13 cellular contexts compared by ENCODE assay signal in the genomic region with DNA sequence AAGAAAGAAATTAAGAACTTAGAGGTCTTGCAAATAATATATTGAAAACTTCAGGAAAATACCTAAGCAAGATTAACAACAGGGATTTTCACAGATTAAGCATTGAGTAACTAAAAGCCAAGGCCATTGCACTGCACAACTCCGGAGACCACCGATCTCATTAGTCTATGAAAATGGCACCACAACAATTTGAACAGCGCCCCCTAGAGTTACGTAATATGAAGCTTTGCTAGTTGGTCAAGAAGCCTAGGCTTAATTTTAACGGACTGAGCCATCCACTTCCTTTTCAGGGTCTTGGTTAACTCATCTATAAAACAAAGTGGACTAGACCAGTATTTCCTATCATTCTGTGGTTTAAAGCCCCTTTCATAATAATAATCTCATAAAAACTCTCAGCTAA. TPM values are rescaled to one million over a fixed set of nuclear protein-coding genes. Genes with fewer than 3 reads are reported as not detected.
DNase-seq lines count a peak whose midpoint lies in the region; ATAC-seq, FAIRE-seq and TF ChIP-seq lines count a peak whose summit lies in the region.
"Had no signal": no experiment of that assay in that cellular context is flagged by ENCODE, and none has a peak within 500 bp of the region (broad histone marks: within the 10 kb centered on the region; RNA-seq: fewer than 3 reads in every experiment).

No MANE protein-coding gene starts in this region.

- BruUV-seq in K562 (replicated peaks; lab: Mats Ljungman, UMichigan), result no TSS peak

- H3K4me1 ChIP-seq in MM.1S (ENCODE audit: low read length) (no peaks in the 10 kb centered on the region), K562 (replicated peaks in 1 of 2; ENCODE audit: control insufficient read depth in 2 of 2, insufficient read depth in 2 of 2, low read length in 2 of 2) (peaks cover 0 to under 1% of the 10 kb centered on the region in 2 experiments; a peak in 2 of 5 replicates)
- H3K4me1 ChIP-seq: spleen had no signal

- peaks cover 9% of the 10 kb centered on the region for H3K4me1 Mint-ChIP-seq in neural crest cell
- H3K4me1 Mint-ChIP-seq: activated B cell treated with CpG ODN at 0.5 μM for 24 hours had no signal

- no peaks in the 10 kb centered on the region for H3K79me2 ChIP-seq in MM.1S (ENCODE audit: low read length)
- H3K79me2 ChIP-seq in K562 (ENCODE audit: control insufficient read depth, insufficient read depth, low read length), result no peaks in the 10 kb centered on the region

- H3K9me3 Mint-ChIP-seq in neural crest cell, result peaks cover 3% of the 10 kb centered on the region
- H3K9me3 Mint-ChIP-seq: activated B cell treated with CpG ODN at 0.5 μM for 24 hours had no signal

- H3K27ac ChIP-seq in MM.1S (ENCODE audit: low read length) (no peak overlapping the region), K562 (ENCODE audit: extremely low read depth, low read depth, low read length) (no peak overlapping the region)
- H3K27ac ChIP-seq: spleen had no signal

- H3K9me3 ChIP-seq in MM.1S (replicated peaks; ENCODE audit: insufficient read depth, low read length), result no peaks in the 10 kb centered on the region
- H3K9me3 ChIP-seq in K562 (replicated peaks; ENCODE audit: control insufficient read depth, insufficient read depth, low read depth, low read length), result no peaks in the 10 kb centered on the region
- H3K9me3 ChIP-seq: spleen had no signal

- in situ Hi-C loops in K562 (cut with MboI), result no loop called here

- no peak for TF ChIP-seq EP300 in K562 (IDR thresholded peaks at IDR 0.05; ENCODE audit: low read length)

- H4K20me1 ChIP-seq in MM.1S (ENCODE audit: insufficient read depth, low read length) (no peaks in the 10 kb centered on the region), K562 (replicated peaks; ENCODE audit: control insufficient read depth, insufficient read depth, low read length) (no peaks in the 10 kb centered on the region)

- no peak for TF ChIP-seq POLR2A in K562 (conservative IDR thresholded peaks at IDR 0.05)

- H3K4me3 ChIP-seq in MM.1S (ENCODE audit: low read length) (no peak overlapping the region), K562 (no peak overlapping the region)
- H3K4me3 ChIP-seq: spleen had no signal

- H3K9ac ChIP-seq in MM.1S (ENCODE audit: low read length) (no peak overlapping the region), K562 (ENCODE audit: insufficient read depth in 1 of 2, low read depth in 2 of 2, low read length in 2 of 2) (no peak overlapping the region)

- no peaks in the 10 kb centered on the region for H3K27me3 Mint-ChIP-seq in neural crest cell (ENCODE audit: low read depth)

- peak; percentile 82 for FAIRE-seq in K562 (lab: Jason Lieb, UNC)

- no peak overlapping the region for H3K4me3 Mint-ChIP-seq in neural crest cell
- H3K4me3 Mint-ChIP-seq: activated B cell treated with CpG ODN at 0.5 μM for 24 hours had no signal

- TF ChIP-seq CTCF in MM.1S (IDR thresholded peaks at IDR 0.05; ENCODE audit: low read length), result peak; percentile 44
- peak; percentile 44 to 66 (median 51) for TF ChIP-seq CTCF in K562 (IDR thresholded peaks at IDR 0.05 in 2 of 3, conservative IDR thresholded peaks at IDR 0.05 in 1 of 3; ENCODE audit: insufficient read depth in 2 of 3, low read depth in 1 of 3, low read length in 3 of 3)
- TF ChIP-seq CTCF in neural crest cell (conservative IDR thresholded peaks at IDR 0.05), result peak; percentile 49

- intact Hi-C loops in K562 (cut with micrococcal nuclease), result no loop called here

- TF ChIP-seq RAD21 in K562 (CRISPR knock-in tag; conservative IDR thresholded peaks at IDR 0.05 in 1 of 2, IDR thresholded peaks at IDR 0.05 in 1 of 2), result no peak; a peak in 1 of 4 replicates

- CTCF ChIA-PET in K562 (lab: Yijun Ruan, JAX; ENCODE audit: low intra/inter-chr PET ratio), result no interaction called here

- ATAC-seq in K562 (peak; percentile 77; the same call in 2 of the 3 replicates), HG03571 (IDR thresholded peaks at IDR 0.05; ENCODE audit: unreplicated experiment) (no peak)
- ATAC-seq: stimulated activated naive CD8-positive, alpha-beta T cell treated with anti-CD3 and anti-CD28 coated beads, Interleukin-15, Interleukin-2, amounts not matched to agents 100 U/mL and 50 U/mL, for 24 hours had no signal

- WGBS in K562 (ENCODE audit: insufficient coverage, low coverage, missing lambda C conversion rate), result 37% methylated on average over 5 of the region's 5 CpGs

- DNase-seq in NCI-H526 (lab: John Stamatoyannopoulos, UW) (peak; percentile 8 to 27), NCI-H526 treated with DMSO at 0.1 percent for 48 hours (lab: John Stamatoyannopoulos, UW) (no peak), MM.1S (no peak), K562 (ENCODE audit: extremely low read depth in 1 of 4, low spot score in 3 of 4) (peak; percentile 20 to 66 (median 28)), neural crest cell (ENCODE audit: low read depth, low spot score) (no peak), inferior parietal cortex (ENCODE audit: extremely low spot score) (no peak), Ammon's horn (ENCODE audit: low spot score) (no peak)
- DNase-seq: activated B cell treated with CpG ODN at 0.5 μM for 24 hours; NCI-H510A; spleen; stimulated activated naive CD8-positive, alpha-beta T cell treated with anti-CD3 and anti-CD28 coated beads, Interleukin-15, Interleukin-2, amounts not matched to agents 100 U/mL and 50 U/mL, for 24 hours had no signal

- H3K36me3 ChIP-seq in MM.1S (replicated peaks; ENCODE audit: insufficient read depth, low read length) (no peaks in the 10 kb centered on the region), K562 (ENCODE audit: control insufficient read depth, insufficient read depth, low read length) (no peaks in the 10 kb centered on the region)
- H3K36me3 ChIP-seq: spleen had no signal

- no peak overlapping the region for H3K27ac Mint-ChIP-seq in neural crest cell (ENCODE audit: unreplicated experiment)
- H3K27ac Mint-ChIP-seq: activated B cell treated with CpG ODN at 0.5 μM for 24 hours had no signal

- H3K4me2 ChIP-seq in MM.1S (ENCODE audit: low read depth, low read length) (no peak overlapping the region), K562 (ENCODE audit: insufficient read depth, low read length) (no peak overlapping the region)

- no peaks in the 10 kb centered on the region for H3K36me3 Mint-ChIP-seq in neural crest cell (ENCODE audit: low read depth)

- H2AFZ ChIP-seq in MM.1S (ENCODE audit: low read length) (no peak overlapping the region), K562 (ENCODE audit: low read depth, low read length) (0 out of 2 replicates have a peak overlapping the region, but pooled peaks have one; percentile 3)

- H3F3A ChIP-seq in MM.1S (ENCODE audit: insufficient read depth, low read length), result no peaks in the 10 kb centered on the region

- no peaks in the 10 kb centered on the region for H3K9me1 ChIP-seq in K562 (ENCODE audit: control insufficient read depth, insufficient read depth, low read length)

- no peaks in the 10 kb centered on the region for H3K27me3 ChIP-seq in MM.1S (replicated peaks; ENCODE audit: insufficient read depth, low read length)
- H3K27me3 ChIP-seq in K562 (ENCODE audit: control insufficient read depth in 2 of 2, insufficient read depth in 2 of 2, low read length in 2 of 2), result no peaks in the 10 kb centered on the region
- H3K27me3 ChIP-seq: spleen had no signal

- POLR2A ChIA-PET in K562 (lab: Yijun Ruan, JAX), result no interaction called here

- no peaks in the 10 kb centered on the region for H3K9me2 ChIP-seq in MM.1S (replicated peaks; ENCODE audit: insufficient read depth, low read length)

TF ChIP-seq in K562, 482 proteins besides CTCF, POLR2A, EP300 and RAD21 (continues in another document):
- TF ChIP-seq PPARD (CRISPR knock-in tag; IDR thresholded peaks at IDR 0.05) (no peak), CC2D1A (IDR thresholded peaks at IDR 0.05) (peak; percentile 33; the same call in 1 of the 2 replicates), PHF20 (IDR thresholded peaks at IDR 0.05; ENCODE audit: partially characterized antibody) (no peak)

RNA-seq across cellular contexts. Expression of gene TMEM212, which starts 24.8 kb away (rescaled TPM):
- not detected in 2 replicates for total RNA-seq in K562 (2011; cell fraction: chromatin; rRNA removed; ENCODE audit: low replicate concordance)
- total RNA-seq in K562 (2011; cell fraction: nucleolus; rRNA removed), result not detected in 2 replicates
- not detected in 2 replicates for total RNA-seq in K562 (2011; cell fraction: nucleoplasm; rRNA removed)
- total RNA-seq in K562 (2014; rRNA removed) (not detected in 2 replicates), K562 (2014; rRNA removed; fragmentation: Illumina TruSeq; extraction: Trizol) (not detected in 2 replicates), K562 (2015; rRNA removed; fragmentation: Illumina TruSeq; extraction: Trizol) (not detected in 2 replicates), K562 (2021) (not detected in 2 replicates), neural crest cell (not detected in 2 replicates)
- polyA plus RNA-seq in K562 (2011; rRNA removed) (not detected in 2 replicates), K562 (2014; fragmentation: Illumina TruSeq; extraction: Trizol) (not detected in 2 replicates), K562 (2014; fragmentation: Nextera tagmentation; extraction: Ambion mirVana) (not detected), K562 (2014; rRNA removed) (not detected in 2 replicates)
- not detected in 2 replicates for polyA plus RNA-seq in K562 (2011; cell fraction: cytosol; rRNA removed)
- polyA plus RNA-seq in K562 (2011; cell fraction: nucleus; rRNA removed), result not detected in 2 replicates
- not detected in 2 replicates for polyA plus RNA-seq in K562 (2012)
- polyA minus RNA-seq in K562 (2011; rRNA and poly(A)+ RNA removed), result not detected in 2 replicates
- not detected in 2 replicates for polyA minus RNA-seq in K562 (2011; cell fraction: cytosol; rRNA and poly(A)+ RNA removed)
- not detected in 2 replicates for polyA minus RNA-seq in K562 (2011; cell fraction: nucleus; rRNA and poly(A)+ RNA removed)
- total RNA-seq: activated B cell treated with CpG ODN at 0.5 μM for 24 hours, lung microvascular endothelial cell, spleen had no signal
- polyA plus RNA-seq: spleen had no signal

RNA-seq across cellular contexts. Expression of gene PLD1, which starts 57.7 kb away (rescaled TPM):
- total RNA-seq in K562 (2011; cell fraction: chromatin; rRNA removed; ENCODE audit: low replicate concordance), result 32.1 and 98.0 TPM in 2 replicates
- total RNA-seq in K562 (2011; cell fraction: nucleolus; rRNA removed), result 14.3 and 46.8 TPM in 2 replicates
- 49.3 and 80.7 TPM in 2 replicates for total RNA-seq in K562 (2011; cell fraction: nucleoplasm; rRNA removed)
- 8.4 and 11.6 TPM in 2 replicates for total RNA-seq in K562 (2014; rRNA removed)
- 18.7 and 22.5 TPM in 2 replicates for total RNA-seq in K562 (2014; rRNA removed; fragmentation: Illumina TruSeq; extraction: Trizol)
- total RNA-seq in K562 (2015; rRNA removed; fragmentation: Illumina TruSeq; extraction: Trizol), result 16.6 and 17.7 TPM in 2 replicates
- 20.0 and 28.8 TPM in 2 replicates for total RNA-seq in K562 (2021)
- polyA plus RNA-seq in K562 (2011; rRNA removed), result 11.7 and 17.9 TPM in 2 replicates
- 5.8 and 10.9 TPM in 2 replicates for polyA plus RNA-seq in K562 (2011; cell fraction: cytosol; rRNA removed)
- polyA plus RNA-seq in K562 (2011; cell fraction: nucleus; rRNA removed), result 15.4 and 17.7 TPM in 2 replicates
- 14.2 and 49.0 TPM in 2 replicates for polyA plus RNA-seq in K562 (2012)
- 18.6 TPM in 2 replicates for polyA plus RNA-seq in K562 (2014; fragmentation: Illumina TruSeq; extraction: Trizol)
- polyA plus RNA-seq in K562 (2014; fragmentation: Nextera tagmentation; extraction: Ambion mirVana), result 10 to 100 TPM; 25.3 to 26.1 TPM
- polyA plus RNA-seq in K562 (2014; rRNA removed), result 11.4 and 16.3 TPM in 2 replicates
- polyA minus RNA-seq in K562 (2011; rRNA and poly(A)+ RNA removed), result 27.6 and 30.9 TPM in 2 replicates
- 7.2 and 8.4 TPM in 2 replicates for polyA minus RNA-seq in K562 (2011; cell fraction: cytosol; rRNA and poly(A)+ RNA removed)
- polyA minus RNA-seq in K562 (2011; cell fraction: nucleus; rRNA and poly(A)+ RNA removed), result 15.3 and 32.3 TPM in 2 replicates
- total RNA-seq in neural crest cell, result 0.89 and 0.93 TPM in 2 replicates
- total RNA-seq: activated B cell treated with CpG ODN at 0.5 μM for 24 hours had no signal

Comparison
In these comparisons a context has a peak if more than half of its experiments do, and no peak if none do; other contexts are left out.
1. DNase-seq: peak in NCI-H526 (2 of 2) and K562 (4 of 4); none in NCI-H526 treated with DMSO at 0.1 percent for 48 hours (single experiment), MM.1S (single experiment), neural crest cell (single experiment), inferior parietal cortex (single experiment) and Ammon's horn (single experiment).
2. Peak in every context shown above with its lines, with median percentiles within 50 percentile points of each other: CTCF ChIP-seq.